ENCODE assay signal across 1 cellular context in the genomic region with DNA sequence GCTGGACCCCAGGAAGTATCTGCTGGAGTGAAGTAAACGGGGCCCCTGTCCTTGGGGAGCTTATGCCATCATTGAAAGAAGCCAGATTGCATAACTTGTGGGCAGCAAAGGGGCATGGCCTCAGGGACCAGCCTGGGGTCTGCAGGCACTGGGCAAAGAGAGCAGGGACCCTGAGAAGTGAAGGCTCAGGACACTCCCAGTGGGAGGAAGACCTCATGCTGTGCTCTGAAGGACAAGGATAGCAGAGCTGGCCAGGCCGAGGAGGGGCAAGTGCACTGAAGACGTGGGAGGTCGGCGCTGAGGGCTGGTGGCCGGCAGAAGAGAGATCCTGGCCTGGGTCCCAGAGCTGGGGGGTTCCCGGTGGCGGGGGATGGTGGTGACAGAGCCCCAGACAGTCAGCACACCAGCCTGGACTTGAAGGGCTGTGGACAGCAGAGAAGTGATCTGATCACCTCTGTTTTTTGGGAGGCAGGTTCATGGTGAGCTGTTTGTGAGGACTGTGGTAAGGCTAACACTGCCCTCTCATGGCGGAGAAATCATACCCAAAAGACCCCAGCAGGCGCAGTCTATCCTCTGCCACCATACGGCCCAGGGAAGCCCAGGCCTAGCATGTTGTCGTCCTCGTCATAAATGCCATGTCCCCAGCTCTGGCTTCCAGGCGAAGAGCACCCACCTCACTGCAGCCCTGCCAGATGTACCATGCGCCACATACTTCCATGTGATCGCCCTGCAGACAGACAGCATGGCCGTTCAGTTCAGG.
A peak's percentile ranks its signal among the peaks of the same experiment; 100 is the strongest.
TF ChIP-seq lines count a peak whose summit lies in the region.

No MANE protein-coding gene starts in this region.

TF ChIP-seq in WTC11, 78 proteins besides CTCF, POLR2A, EP300 and RAD21:
- no peak for TF ChIP-seq ELF4 (CRISPR knock-in tag; IDR thresholded peaks at IDR 0.05; ENCODE audit: low read depth)
- TF ChIP-seq ETV6 (CRISPR knock-in tag; IDR thresholded peaks at IDR 0.05), result peak; percentile 31; the same call in 1 of the 2 replicates
- TF ChIP-seq SMAD3 (CRISPR knock-in tag; IDR thresholded peaks at IDR 0.05; ENCODE audit: borderline replicate concordance), result no peak
- TF ChIP-seq, protein P1, sequence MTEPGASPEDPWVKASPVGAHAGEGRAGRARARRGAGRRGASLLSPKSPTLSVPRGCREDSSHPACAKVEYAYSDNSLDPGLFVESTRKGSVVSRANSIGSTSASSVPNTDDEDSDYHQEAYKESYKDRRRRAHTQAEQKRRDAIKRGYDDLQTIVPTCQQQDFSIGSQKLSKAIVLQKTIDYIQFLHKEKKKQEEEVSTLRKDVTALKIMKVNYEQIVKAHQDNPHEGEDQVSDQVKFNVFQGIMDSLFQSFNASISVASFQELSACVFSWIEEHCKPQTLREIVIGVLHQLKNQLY (CRISPR knock-in tag; IDR thresholded peaks at IDR 0.05), result no peak
- no peak for TF ChIP-seq FOXP1 (CRISPR knock-in tag; IDR thresholded peaks at IDR 0.05; ENCODE audit: borderline replicate concordance)
- TF ChIP-seq MYBL2 (CRISPR knock-in tag; IDR thresholded peaks at IDR 0.05), result peak; percentile 39; the same call in 1 of the 2 replicates
- TF ChIP-seq, protein P2, sequence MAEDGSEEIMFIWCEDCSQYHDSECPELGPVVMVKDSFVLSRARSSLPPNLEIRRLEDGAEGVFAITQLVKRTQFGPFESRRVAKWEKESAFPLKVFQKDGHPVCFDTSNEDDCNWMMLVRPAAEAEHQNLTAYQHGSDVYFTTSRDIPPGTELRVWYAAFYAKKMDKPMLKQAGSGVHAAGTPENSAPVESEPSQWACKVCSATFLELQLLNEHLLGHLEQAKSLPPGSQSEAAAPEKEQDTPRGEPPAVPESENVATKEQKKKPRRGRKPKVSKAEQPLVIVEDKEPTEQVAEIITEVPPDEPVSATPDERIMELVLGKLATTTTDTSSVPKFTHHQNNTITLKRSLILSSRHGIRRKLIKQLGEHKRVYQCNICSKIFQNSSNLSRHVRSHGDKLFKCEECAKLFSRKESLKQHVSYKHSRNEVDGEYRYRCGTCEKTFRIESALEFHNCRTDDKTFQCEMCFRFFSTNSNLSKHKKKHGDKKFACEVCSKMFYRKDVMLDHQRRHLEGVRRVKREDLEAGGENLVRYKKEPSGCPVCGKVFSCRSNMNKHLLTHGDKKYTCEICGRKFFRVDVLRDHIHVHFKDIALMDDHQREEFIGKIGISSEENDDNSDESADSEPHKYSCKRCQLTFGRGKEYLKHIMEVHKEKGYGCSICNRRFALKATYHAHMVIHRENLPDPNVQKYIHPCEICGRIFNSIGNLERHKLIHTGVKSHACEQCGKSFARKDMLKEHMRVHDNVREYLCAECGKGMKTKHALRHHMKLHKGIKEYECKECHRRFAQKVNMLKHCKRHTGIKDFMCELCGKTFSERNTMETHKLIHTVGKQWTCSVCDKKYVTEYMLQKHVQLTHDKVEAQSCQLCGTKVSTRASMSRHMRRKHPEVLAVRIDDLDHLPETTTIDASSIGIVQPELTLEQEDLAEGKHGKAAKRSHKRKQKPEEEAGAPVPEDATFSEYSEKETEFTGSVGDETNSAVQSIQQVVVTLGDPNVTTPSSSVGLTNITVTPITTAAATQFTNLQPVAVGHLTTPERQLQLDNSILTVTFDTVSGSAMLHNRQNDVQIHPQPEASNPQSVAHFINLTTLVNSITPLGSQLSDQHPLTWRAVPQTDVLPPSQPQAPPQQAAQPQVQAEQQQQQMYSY (CRISPR knock-in tag; IDR thresholded peaks at IDR 0.05), result 0 out of 2 replicates have a peak, but pooled peaks have one; percentile 10
- no peak for TF ChIP-seq GRHL2 (CRISPR knock-in tag; IDR thresholded peaks at IDR 0.05; ENCODE audit: insufficient replicate concordance, severe bottlenecking)
- TF ChIP-seq, protein P3, sequence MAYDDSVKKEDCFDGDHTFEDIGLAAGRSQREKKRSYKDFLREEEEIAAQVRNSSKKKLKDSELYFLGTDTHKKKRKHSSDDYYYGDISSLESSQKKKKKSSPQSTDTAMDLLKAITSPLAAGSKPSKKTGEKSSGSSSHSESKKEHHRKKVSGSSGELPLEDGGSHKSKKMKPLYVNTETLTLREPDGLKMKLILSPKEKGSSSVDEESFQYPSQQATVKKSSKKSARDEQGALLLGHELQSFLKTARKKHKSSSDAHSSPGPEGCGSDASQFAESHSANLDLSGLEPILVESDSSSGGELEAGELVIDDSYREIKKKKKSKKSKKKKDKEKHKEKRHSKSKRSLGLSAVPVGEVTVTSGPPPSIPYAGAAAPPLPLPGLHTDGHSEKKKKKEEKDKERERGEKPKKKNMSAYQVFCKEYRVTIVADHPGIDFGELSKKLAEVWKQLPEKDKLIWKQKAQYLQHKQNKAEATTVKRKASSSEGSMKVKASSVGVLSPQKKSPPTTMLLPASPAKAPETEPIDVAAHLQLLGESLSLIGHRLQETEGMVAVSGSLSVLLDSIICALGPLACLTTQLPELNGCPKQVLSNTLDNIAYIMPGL (CRISPR knock-in tag; IDR thresholded peaks at IDR 0.05), result peak; percentile 59; the same call in 1 of the 2 replicates
- TF ChIP-seq SMAD4 (CRISPR knock-in tag; IDR thresholded peaks at IDR 0.05), result no peak
